In the genomic region with DNA sequence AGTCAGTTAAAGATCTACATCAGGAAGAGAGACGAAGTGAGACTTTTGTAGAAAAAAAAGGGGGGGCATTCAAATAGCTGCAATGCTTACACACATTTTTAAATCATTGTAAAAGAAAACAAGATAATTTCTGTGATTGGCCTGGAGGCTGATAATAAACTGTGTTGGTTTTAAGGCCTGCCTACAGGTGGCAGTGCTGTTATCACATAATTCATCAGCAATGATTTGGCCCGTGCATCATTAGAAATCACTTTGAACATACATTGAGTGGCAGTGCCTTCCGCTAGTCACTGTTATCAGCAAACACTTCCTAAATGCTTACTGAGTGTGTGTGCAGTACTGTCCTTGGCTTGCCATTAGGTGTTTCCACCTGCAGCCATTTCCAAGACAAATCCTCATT, we compare ENCODE assay signal across 12 cellular contexts.
DNase-seq lines count a peak whose midpoint lies in the region; ATAC-seq and TF ChIP-seq lines count a peak whose summit lies in the region.
"Had no signal": no experiment of that assay in that cellular context is flagged by ENCODE, and none has a peak within 500 bp of the region (broad histone marks: within the 10 kb centered on the region; RNA-seq: fewer than 3 reads in every experiment).

No MANE protein-coding gene starts in this region.

- H3F3A ChIP-seq in PC-3 (ENCODE audit: low read length, unreplicated experiment): no peaks in the 10 kb centered on the region

- CTCF ChIA-PET in PC-3 (lab: Charles Lee): no interaction called here

- H3K79me2 ChIP-seq in PC-3 (ENCODE audit: low read length): no peaks in the 10 kb centered on the region

- no peak for TF ChIP-seq POLR2A in ovary (IDR thresholded peaks at IDR 0.05)

- WGBS in heart right ventricle, 2 donors: 24 to 45% methylated on average over 3 of the region's 3 CpGs
- WGBS in ovary, 3 donors: 28 to 41% (median 34%) methylated on average over 3 of the region's 3 CpGs

- H2AFZ ChIP-seq in PC-3 (ENCODE audit: low read length): no peak overlapping the region

- H3K4me1 ChIP-seq in heart right ventricle (peaks cover 0 to under 1% (median 0%) of the 10 kb centered on the region in 9 donors), PC-3 (ENCODE audit: insufficient read depth, low read length) (peaks cover 7% of the 10 kb centered on the region), ovary (ENCODE audit: insufficient read depth) (no peaks in the 10 kb centered on the region)
- H3K4me1 ChIP-seq: Peyer's patch had no signal

- no peaks in the 10 kb centered on the region for H4K20me1 ChIP-seq in PC-3 (ENCODE audit: low read length)

- H3K9me3 ChIP-seq in heart right ventricle (no peaks in the 10 kb centered on the region), PC-3 (ENCODE audit: low read length) (no peaks in the 10 kb centered on the region), ovary (no peaks in the 10 kb centered on the region)
- H3K9me3 ChIP-seq: neutrophil, Peyer's patch had no signal

- POLR2A ChIA-PET in PC-3 (lab: Charles Lee; ENCODE audit: unreplicated experiment): no interaction called here

- ATAC-seq in heart right ventricle: no peak
- ATAC-seq in Right ventricle myocardium superior (ENCODE audit: poor library complexity): no peak
- ATAC-seq in PC-3: no peak
- ATAC-seq in GM18511 (IDR thresholded peaks at IDR 0.05; ENCODE audit: unreplicated experiment): no peak
- ATAC-seq: CD8-positive, alpha-beta T cell had no signal

- H3K9me2 ChIP-seq in PC-3 (replicated peaks; ENCODE audit: low read length): no peaks in the 10 kb centered on the region

- H3K36me3 ChIP-seq in heart right ventricle (no peaks in the 10 kb centered on the region), PC-3 (ENCODE audit: low read depth, low read length) (no peaks in the 10 kb centered on the region), ovary (no peaks in the 10 kb centered on the region)
- H3K36me3 ChIP-seq: neutrophil, Peyer's patch had no signal

- H3K4me3 ChIP-seq in heart right ventricle: no peak overlapping the region
- H3K4me3 ChIP-seq in PC-3 (ENCODE audit: low read length): no peak overlapping the region
- no peak overlapping the region for H3K4me3 ChIP-seq in ovary
- H3K4me3 ChIP-seq: Peyer's patch had no signal

- no peak for TF ChIP-seq EP300 in ovary (IDR thresholded peaks at IDR 0.05)

- DNase-seq in heart right ventricle (no peak), Right ventricle myocardium superior (no peak), PC-3 (peak; percentile 38), fibroblast of the conjunctiva (ENCODE audit: low read depth) (peak; percentile 21), ovary (no peak), NCI-H2196 treated with DMSO at 0.1 percent for 48 hours (lab: John Stamatoyannopoulos, UW; ENCODE audit: unreplicated experiment) (no peak)
- DNase-seq in stimulated activated CD4-positive, alpha-beta T cell treated with anti-CD3 and anti-CD28 coated beads, Interleukin-12 subunit alpha, Interleukin-12 subunit beta, amount 100 ng/mL, for 4 hours: no peak
- DNase-seq: CD8-positive, alpha-beta T cell; Peyer's patch; stimulated activated CD8-positive, alpha-beta memory T cell treated with anti-CD3 and anti-CD28 coated beads, Interleukin-4, amount 100 ng/mL, for 48 hours had no signal

- no peak overlapping the region for H3K9ac ChIP-seq in PC-3 (ENCODE audit: low read length)

- H3K27ac ChIP-seq in heart right ventricle (no peak overlapping the region), PC-3 (ENCODE audit: low read length) (no peak overlapping the region), ovary (no peak overlapping the region)
- H3K27ac ChIP-seq: neutrophil, Peyer's patch had no signal

- intact Hi-C loops in heart right ventricle (cut with DNase I) (no loop called here), Right ventricle myocardium superior (cut with DNase I) (no loop called here), PC-3 (cut with micrococcal nuclease) (loop anchor here (10.0 kb wide), 1 partner anchor 154 kb away; no protein-coding TSS in a partner anchor), ovary (cut with DNase I) (no loop called here)

- TF ChIP-seq CTCF in heart right ventricle (IDR thresholded peaks at IDR 0.05): peak in 5 of 9 donors; percentile 7 to 29 (median 13)
- peak; percentile 54 for TF ChIP-seq CTCF in PC-3 (conservative IDR thresholded peaks at IDR 0.05; ENCODE audit: low read depth, low read length)
- TF ChIP-seq CTCF in ovary (IDR thresholded peaks at IDR 0.05): no peak

- no TSS peak for BruUV-seq in PC-3 (replicated peaks; lab: Mats Ljungman, UMichigan)

- no peaks in the 10 kb centered on the region for H3K27me3 ChIP-seq in heart right ventricle
- no peaks in the 10 kb centered on the region for H3K27me3 ChIP-seq in PC-3 (ENCODE audit: low read length)
- no peaks in the 10 kb centered on the region for H3K27me3 ChIP-seq in ovary
- H3K27me3 ChIP-seq: neutrophil, Peyer's patch had no signal

- no peak overlapping the region for H3K4me2 ChIP-seq in PC-3 (ENCODE audit: low read length)

Comparison
In these comparisons a context has a peak if more than half of its experiments do, and no peak if none do; other contexts are left out.
1. DNase-seq: peak in PC-3 (single experiment) and fibroblast of the conjunctiva (single experiment); none in heart right ventricle (0 of 2), Right ventricle myocardium superior (single experiment), ovary (0 of 5), NCI-H2196 treated with DMSO at 0.1 percent for 48 hours (single experiment) and stimulated activated CD4-positive, alpha-beta T cell treated with anti-CD3 and anti-CD28 coated beads, Interleukin-12 subunit alpha, Interleukin-12 subunit beta, amount 100 ng/mL, for 4 hours (single experiment).
2. CTCF ChIP-seq: peak in heart right ventricle (5 of 9) and PC-3 (single experiment); none in ovary (0 of 3).